ENCODE assay signal across 21 cellular contexts in genomic region chr4:186240452-186240847, GRCh38. TPM values are rescaled to one million over a fixed set of nuclear protein-coding genes. Genes with fewer than 3 reads are reported as not detected.
DNase-seq lines count a peak whose midpoint lies in the region; ATAC-seq lines count a peak whose summit lies in the region.
"Had no signal": no experiment of that assay in that cellular context is flagged by ENCODE, and none has a peak within 500 bp of the region (broad histone marks: within the 10 kb centered on the region; RNA-seq: fewer than 3 reads in every experiment).

No MANE protein-coding gene starts in this region.

- 0 out of 2 replicates have a peak overlapping the region, but pooled peaks have one; percentile 23 for H3K9ac ChIP-seq in HUES48 (ENCODE audit: low read depth, low read length)
- H3K9ac ChIP-seq: BLaER1 had no signal

- no peak overlapping the region for H3K27ac ChIP-seq in HUES48 (ENCODE audit: low read depth, low read length)
- H3K27ac ChIP-seq: 22Rv1, BLaER1, C4-2B had no signal

- in situ Hi-C loops in G401 (cut with HindIII; ENCODE audit: low sequenced_read_pairs) = no loop called here

- ATAC-seq in left lobe of liver (peak; percentile 40), HG03342 (IDR thresholded peaks at IDR 0.05; ENCODE audit: unreplicated experiment) (no peak)
- ATAC-seq: CD8-positive, alpha-beta T cell; GM12878 had no signal

- peaks cover 20% of the 10 kb centered on the region for H3K4me1 ChIP-seq in HUES48 (ENCODE audit: control insufficient read depth, insufficient read depth, low read length)
- H3K4me1 ChIP-seq: BLaER1, Caco-2 had no signal

- 0 out of 2 replicates have a peak, but pooled peaks cover 8% of the 10 kb centered on the region for H3K9me3 ChIP-seq in HUES48 (ENCODE audit: control insufficient read depth, insufficient read depth, low read length)
- H3K9me3 ChIP-seq: Caco-2 had no signal

- H3K36me3 ChIP-seq in HUES48 (ENCODE audit: control insufficient read depth, insufficient read depth, low read length) = peaks cover 5% of the 10 kb centered on the region; the same call in 1 of the 2 replicates
- H3K36me3 ChIP-seq: BLaER1 had no signal

- H3K27me3 ChIP-seq in HUES48 (ENCODE audit: control insufficient read depth, insufficient read depth, low read length) = no peaks in the 10 kb centered on the region
- H3K27me3 ChIP-seq: BLaER1 had no signal

- intact Hi-C loops in cardiac septum (cut with DNase I) = no loop called here

- no peak overlapping the region for H3K4me3 ChIP-seq in HUES48 (ENCODE audit: low read depth, low read length)
- H3K4me3 ChIP-seq: BLaER1, GM12878 had no signal

- DNase-seq in G401 (ENCODE audit: low spot score) = peak; percentile 1
- peak; percentile 2 for DNase-seq in cerebellar cortex (ENCODE audit: low spot score)
- no peak for DNase-seq in left lobe of liver (ENCODE audit: low spot score)
- no peak for DNase-seq in stimulated activated CD4-positive, alpha-beta T cell treated with anti-CD3 and anti-CD28 coated beads, Interleukin-4, amount 100 ng/mL, for 4 hours
- no peak for DNase-seq in NCI-H748 treated with DMSO at 0.1 percent for 48 hours (lab: John Stamatoyannopoulos, UW)
- DNase-seq in cardiac septum (ENCODE audit: low spot score) = no peak
- DNase-seq: Caco-2; CD4-positive, CD25-positive, alpha-beta regulatory T cell; CD8-positive, alpha-beta T cell; DMS153; DND-41; GDM1; HCEC 1CT had no signal

RNA-seq across cellular contexts. Expression of gene KLKB1, which starts 13.1 kb away (rescaled TPM):
- not detected in 2 replicates for total RNA-seq in G401 (2014; rRNA removed; shearing (Covaris generic))
- 102 TPM for total RNA-seq in left lobe of liver
- total RNA-seq in cardiac septum = 0.89 TPM
- total RNA-seq: Caco-2, GM12878 had no signal

RNA-seq across cellular contexts. Expression of gene F11, which starts 25.5 kb away (rescaled TPM):
- total RNA-seq in G401 (2014; rRNA removed; shearing (Covaris generic)) = not detected in 2 replicates
- total RNA-seq in left lobe of liver = 171 TPM
- 0.35 TPM for total RNA-seq in cardiac septum
- total RNA-seq: B cell; Caco-2; CD4-positive, CD25-positive, alpha-beta regulatory T cell; CD8-positive, alpha-beta T cell; GM12878; H4 had no signal

RNA-seq across cellular contexts. Expression of gene CYP4V2, which starts 49.1 kb away (rescaled TPM):
- 1.2 and 2.7 TPM in 2 replicates for total RNA-seq in G401 (2014; rRNA removed; shearing (Covaris generic))
- total RNA-seq in left lobe of liver = 103 TPM
- total RNA-seq in cardiac septum = 20.4 TPM

Comparison
In these comparisons a context has a peak if more than half of its experiments do, and no peak if none do; other contexts are left out.
1. DNase-seq: peak in G401 (single experiment) and cerebellar cortex (single experiment); none in left lobe of liver (single experiment), stimulated activated CD4-positive, alpha-beta T cell treated with anti-CD3 and anti-CD28 coated beads, Interleukin-4, amount 100 ng/mL, for 4 hours (0 of 2), NCI-H748 treated with DMSO at 0.1 percent for 48 hours (single experiment) and cardiac septum (single experiment).
2. RNA of gene KLKB1, which starts 13.1 kb away (total RNA-seq): 102 TPM in left lobe of liver (single experiment); 0.89 TPM in cardiac septum (single experiment) and not detected in G401; every median in the first group is over 10 times any median in the second.
3. RNA of gene F11, which starts 25.5 kb away (total RNA-seq): 171 TPM in left lobe of liver (single experiment); 0.35 TPM in cardiac septum (single experiment) and not detected in G401; every median in the first group is over 100 times any median in the second.